ENCODE assay signal across 1 cellular context in genomic region chr7:94440460-94441039, GRCh38.
A peak's percentile ranks its signal among the peaks of the same experiment; 100 is the strongest.
TF ChIP-seq lines count a peak whose summit lies in the region.

No MANE protein-coding gene starts in this region.

TF ChIP-seq in HepG2, 621 proteins besides CTCF, POLR2A, EP300 and RAD21 (continued from another document and continues in another):
- TF ChIP-seq ZNF318 (CRISPR knock-in tag; IDR thresholded peaks at IDR 0.05) (no peak), EHMT2 (IDR thresholded peaks at IDR 0.05; ENCODE audit: borderline replicate concordance, low read depth, low read length) (no peak), ZSCAN29 (CRISPR knock-in tag; conservative IDR thresholded peaks at IDR 0.05) (no peak), ARNT (IDR thresholded peaks at IDR 0.05) (no peak), ZBTB21 (CRISPR knock-in tag; IDR thresholded peaks at IDR 0.05) (no peak), PPARG (CRISPR knock-in tag; conservative IDR thresholded peaks at IDR 0.05) (0 out of 2 replicates have a peak, but pooled peaks have one; percentile 9), EED (CRISPR knock-in tag; IDR thresholded peaks at IDR 0.05) (no peak), PHF8 (CRISPR knock-in tag; IDR thresholded peaks at IDR 0.05) (no peak), ELF1 (CRISPR knock-in tag; IDR thresholded peaks at IDR 0.05) (peak; percentile 70), ZNF563 (CRISPR knock-in tag; IDR thresholded peaks at IDR 0.05) (no peak), SOX5 (CRISPR knock-in tag; IDR thresholded peaks at IDR 0.05; ENCODE audit: borderline replicate concordance) (peak; percentile 59; the same call in 1 of the 2 replicates), ZNF841 (CRISPR knock-in tag; IDR thresholded peaks at IDR 0.05; ENCODE audit: borderline replicate concordance) (no peak), MTF2 (CRISPR knock-in tag; IDR thresholded peaks at IDR 0.05; ENCODE audit: borderline replicate concordance) (no peak), PAXIP1 (CRISPR knock-in tag; conservative IDR thresholded peaks at IDR 0.05) (peak; percentile 63; the same call in 1 of the 2 replicates), ZNF260 (CRISPR knock-in tag; IDR thresholded peaks at IDR 0.05; ENCODE audit: borderline replicate concordance, low read depth) (no peak), ELF4 (CRISPR knock-in tag; IDR thresholded peaks at IDR 0.05; ENCODE audit: borderline replicate concordance) (peak; percentile 30; the same call in 1 of the 2 replicates), HMG20A (CRISPR knock-in tag; IDR thresholded peaks at IDR 0.05; ENCODE audit: borderline replicate concordance) (no peak), MIER3 (CRISPR knock-in tag; IDR thresholded peaks at IDR 0.05; ENCODE audit: borderline replicate concordance) (no peak), CBX5 (CRISPR knock-in tag; IDR thresholded peaks at IDR 0.05; ENCODE audit: borderline replicate concordance) (no peak), MYNN (CRISPR knock-in tag; IDR thresholded peaks at IDR 0.05; ENCODE audit: low read depth) (no peak), CBX1 (IDR thresholded peaks at IDR 0.05; ENCODE audit: low read depth) (no peak), AGO1 (IDR thresholded peaks at IDR 0.05; ENCODE audit: low read depth, low read length, poor library complexity, severe bottlenecking) (no peak), PRPF4 (IDR thresholded peaks at IDR 0.05; ENCODE audit: low read depth, low read length, poor library complexity, severe bottlenecking) (no peak), HOMEZ (CRISPR knock-in tag; IDR thresholded peaks at IDR 0.05; ENCODE audit: low read depth) (peak; percentile 50; the same call in 1 of the 2 replicates), TEAD3 (CRISPR knock-in tag; optimal IDR thresholded peaks at IDR 0.05; ENCODE audit: borderline replicate concordance) (peak; percentile 92), BHLHE40 (IDR thresholded peaks at IDR 0.05; ENCODE audit: low read length) (no peak), NCOA2 (CRISPR knock-in tag; IDR thresholded peaks at IDR 0.05) (0 out of 2 replicates have a peak, but pooled peaks have one; percentile 13), ISL2 (CRISPR knock-in tag; IDR thresholded peaks at IDR 0.05) (peak; percentile 59; the same call in 1 of the 2 replicates), ZNF607 (CRISPR knock-in tag; IDR thresholded peaks at IDR 0.05; ENCODE audit: borderline replicate concordance) (0 out of 2 replicates have a peak, but pooled peaks have one; percentile 10), KDM4B (CRISPR knock-in tag; IDR thresholded peaks at IDR 0.05) (no peak), MIER2 (CRISPR knock-in tag; IDR thresholded peaks at IDR 0.05) (no peak), SOX13 (IDR thresholded peaks at IDR 0.05) (no peak), SOX13 (CRISPR knock-in tag; conservative IDR thresholded peaks at IDR 0.05 in 1 of 2, IDR thresholded peaks at IDR 0.05 in 1 of 2) (peak in 1 of 2 experiments; percentile 76; a peak in 2 of 4 replicates), KLF9 (CRISPR knock-in tag; IDR thresholded peaks at IDR 0.05; ENCODE audit: low read depth) (no peak), PHF21A (CRISPR knock-in tag; IDR thresholded peaks at IDR 0.05) (no peak)
- TF ChIP-seq, protein P1, sequence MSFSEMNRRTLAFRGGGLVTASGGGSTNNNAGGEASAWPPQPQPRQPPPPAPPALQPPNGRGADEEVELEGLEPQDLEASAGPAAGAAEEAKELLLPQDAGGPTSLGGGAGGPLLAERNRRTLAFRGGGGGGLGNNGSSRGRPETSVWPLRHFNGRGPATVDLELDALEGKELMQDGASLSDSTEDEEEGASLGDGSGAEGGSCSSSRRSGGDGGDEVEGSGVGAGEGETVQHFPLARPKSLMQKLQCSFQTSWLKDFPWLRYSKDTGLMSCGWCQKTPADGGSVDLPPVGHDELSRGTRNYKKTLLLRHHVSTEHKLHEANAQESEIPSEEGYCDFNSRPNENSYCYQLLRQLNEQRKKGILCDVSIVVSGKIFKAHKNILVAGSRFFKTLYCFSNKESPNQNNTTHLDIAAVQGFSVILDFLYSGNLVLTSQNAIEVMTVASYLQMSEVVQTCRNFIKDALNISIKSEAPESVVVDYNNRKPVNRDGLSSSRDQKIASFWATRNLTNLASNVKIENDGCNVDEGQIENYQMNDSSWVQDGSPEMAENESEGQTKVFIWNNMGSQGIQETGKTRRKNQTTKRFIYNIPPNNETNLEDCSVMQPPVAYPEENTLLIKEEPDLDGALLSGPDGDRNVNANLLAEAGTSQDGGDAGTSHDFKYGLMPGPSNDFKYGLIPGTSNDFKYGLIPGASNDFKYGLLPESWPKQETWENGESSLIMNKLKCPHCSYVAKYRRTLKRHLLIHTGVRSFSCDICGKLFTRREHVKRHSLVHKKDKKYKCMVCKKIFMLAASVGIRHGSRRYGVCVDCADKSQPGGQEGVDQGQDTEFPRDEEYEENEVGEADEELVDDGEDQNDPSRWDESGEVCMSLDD (CRISPR knock-in tag; IDR thresholded peaks at IDR 0.05; ENCODE audit: borderline replicate concordance), result peak; percentile 85; the same call in 1 of the 2 replicates
- TF ChIP-seq, protein P2, sequence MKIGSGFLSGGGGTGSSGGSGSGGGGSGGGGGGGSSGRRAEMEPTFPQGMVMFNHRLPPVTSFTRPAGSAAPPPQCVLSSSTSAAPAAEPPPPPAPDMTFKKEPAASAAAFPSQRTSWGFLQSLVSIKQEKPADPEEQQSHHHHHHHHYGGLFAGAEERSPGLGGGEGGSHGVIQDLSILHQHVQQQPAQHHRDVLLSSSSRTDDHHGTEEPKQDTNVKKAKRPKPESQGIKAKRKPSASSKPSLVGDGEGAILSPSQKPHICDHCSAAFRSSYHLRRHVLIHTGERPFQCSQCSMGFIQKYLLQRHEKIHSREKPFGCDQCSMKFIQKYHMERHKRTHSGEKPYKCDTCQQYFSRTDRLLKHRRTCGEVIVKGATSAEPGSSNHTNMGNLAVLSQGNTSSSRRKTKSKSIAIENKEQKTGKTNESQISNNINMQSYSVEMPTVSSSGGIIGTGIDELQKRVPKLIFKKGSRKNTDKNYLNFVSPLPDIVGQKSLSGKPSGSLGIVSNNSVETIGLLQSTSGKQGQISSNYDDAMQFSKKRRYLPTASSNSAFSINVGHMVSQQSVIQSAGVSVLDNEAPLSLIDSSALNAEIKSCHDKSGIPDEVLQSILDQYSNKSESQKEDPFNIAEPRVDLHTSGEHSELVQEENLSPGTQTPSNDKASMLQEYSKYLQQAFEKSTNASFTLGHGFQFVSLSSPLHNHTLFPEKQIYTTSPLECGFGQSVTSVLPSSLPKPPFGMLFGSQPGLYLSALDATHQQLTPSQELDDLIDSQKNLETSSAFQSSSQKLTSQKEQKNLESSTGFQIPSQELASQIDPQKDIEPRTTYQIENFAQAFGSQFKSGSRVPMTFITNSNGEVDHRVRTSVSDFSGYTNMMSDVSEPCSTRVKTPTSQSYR (CRISPR knock-in tag; IDR thresholded peaks at IDR 0.05; ENCODE audit: borderline replicate concordance), result no peak
- TF ChIP-seq, protein P3, sequence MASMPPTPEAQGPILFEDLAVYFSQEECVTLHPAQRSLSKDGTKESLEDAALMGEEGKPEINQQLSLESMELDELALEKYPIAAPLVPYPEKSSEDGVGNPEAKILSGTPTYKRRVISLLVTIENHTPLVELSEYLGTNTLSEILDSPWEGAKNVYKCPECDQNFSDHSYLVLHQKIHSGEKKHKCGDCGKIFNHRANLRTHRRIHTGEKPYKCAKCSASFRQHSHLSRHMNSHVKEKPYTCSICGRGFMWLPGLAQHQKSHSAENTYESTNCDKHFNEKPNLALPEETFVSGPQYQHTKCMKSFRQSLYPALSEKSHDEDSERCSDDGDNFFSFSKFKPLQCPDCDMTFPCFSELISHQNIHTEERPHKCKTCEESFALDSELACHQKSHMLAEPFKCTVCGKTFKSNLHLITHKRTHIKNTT (CRISPR knock-in tag; IDR thresholded peaks at IDR 0.05), result no peak
- TF ChIP-seq, protein P4, sequence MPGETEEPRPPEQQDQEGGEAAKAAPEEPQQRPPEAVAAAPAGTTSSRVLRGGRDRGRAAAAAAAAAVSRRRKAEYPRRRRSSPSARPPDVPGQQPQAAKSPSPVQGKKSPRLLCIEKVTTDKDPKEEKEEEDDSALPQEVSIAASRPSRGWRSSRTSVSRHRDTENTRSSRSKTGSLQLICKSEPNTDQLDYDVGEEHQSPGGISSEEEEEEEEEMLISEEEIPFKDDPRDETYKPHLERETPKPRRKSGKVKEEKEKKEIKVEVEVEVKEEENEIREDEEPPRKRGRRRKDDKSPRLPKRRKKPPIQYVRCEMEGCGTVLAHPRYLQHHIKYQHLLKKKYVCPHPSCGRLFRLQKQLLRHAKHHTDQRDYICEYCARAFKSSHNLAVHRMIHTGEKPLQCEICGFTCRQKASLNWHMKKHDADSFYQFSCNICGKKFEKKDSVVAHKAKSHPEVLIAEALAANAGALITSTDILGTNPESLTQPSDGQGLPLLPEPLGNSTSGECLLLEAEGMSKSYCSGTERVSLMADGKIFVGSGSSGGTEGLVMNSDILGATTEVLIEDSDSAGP (CRISPR knock-in tag; IDR thresholded peaks at IDR 0.05; ENCODE audit: borderline replicate concordance), result no peak
